In the genomic region with DNA sequence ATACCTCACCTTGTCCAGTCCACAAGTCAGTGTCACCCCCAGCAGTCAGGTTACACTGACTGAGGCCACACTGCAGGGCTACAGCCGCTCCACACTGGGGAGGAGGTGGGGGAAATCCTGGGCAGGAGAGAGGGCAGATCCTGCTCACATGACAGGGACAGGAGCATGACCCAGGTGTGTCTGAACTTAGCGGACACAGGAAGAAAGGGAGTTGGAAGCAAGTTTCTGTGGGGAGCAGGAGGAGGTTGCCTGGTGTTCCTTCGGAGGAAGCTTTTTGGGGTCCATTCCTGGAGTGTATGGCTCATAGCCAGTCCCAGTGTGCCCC, we compare ENCODE assay signal across 25 cellular contexts. TPM values are rescaled to one million over a fixed set of nuclear protein-coding genes. Genes with fewer than 3 reads are reported as not detected.
"Had no signal": no experiment of that assay in that cellular context is flagged by ENCODE, and none has a peak within 500 bp of the region (broad histone marks: within the 10 kb centered on the region; RNA-seq: fewer than 3 reads in every experiment).

No MANE protein-coding gene starts in this region.

- H3K27me3 ChIP-seq: brain microvascular endothelial cell, cardiac muscle cell had no signal

- H3K36me3 ChIP-seq: brain microvascular endothelial cell, cardiac muscle cell had no signal

- DNase-seq: activated CD4-positive, alpha-beta memory T cell treated with anti-CD3 and anti-CD28 coated beads for 36 hours; activated CD4-positive, alpha-beta T cell treated with anti-CD3 and anti-CD28 coated beads, Interleukin-2, amount 10 ng/mL, durations not matched to agents 7 days and 5 days; activated CD4-positive, CD25-positive, alpha-beta regulatory T cell; activated CD8-positive, alpha-beta memory T cell treated with anti-CD3 and anti-CD28 coated beads for 24 hours; activated gamma-delta T cell treated with Interleukin-2 at 50 U/mL for 16 hours; activated naive CD4-positive, alpha-beta T cell treated with anti-CD3 and anti-CD28 coated beads, Interleukin-2, amount 10 ng/mL, durations not matched to agents 7 days and 5 days; activated naive CD8-positive, alpha-beta T cell treated with anti-CD3 and anti-CD28 coated beads for 36 hours; activated T-cell treated with anti-CD3 and anti-CD28 coated beads, Interleukin-2, amount 50 U/mL, for 72 hours; brain microvascular endothelial cell; MM.1S; NCI-H1105; NCI-H1436 treated with DMSO at 0.1 percent for 48 hours; NCI-H187; NCI-H446; NCI-H524 treated with DMSO at 0.1 percent for 48 hours; NCI-H748 treated with DMSO at 0.1 percent for 48 hours; PC-3; SIG-M5; T-cell; T-helper 2 cell; T1000 had no signal

- H3K27ac ChIP-seq: brain microvascular endothelial cell, cardiac muscle cell had no signal

- H3K4me3 ChIP-seq: cardiac muscle cell had no signal

- ATAC-seq: activated T-cell treated with anti-CD3 and anti-CD28 coated beads, Interleukin-2, amount 50 U/mL, for 72 hours; PC-3; T-cell had no signal

- FAIRE-seq: RCC 7860, TTC549 had no signal

RNA-seq across cellular contexts. Expression of a gene that starts 15.7 kb away (rescaled TPM):
- total RNA-seq: cardiac muscle cell, PC-3 had no signal

RNA-seq across cellular contexts. Expression of a gene that starts 24.3 kb away (rescaled TPM):
- total RNA-seq: activated CD4-positive, alpha-beta memory T cell treated with anti-CD3 and anti-CD28 coated beads for 36 hours; activated CD4-positive, alpha-beta T cell treated with anti-CD3 and anti-CD28 coated beads, Interleukin-2, amount 10 ng/mL, durations not matched to agents 7 days and 5 days; activated T-helper 2 cell treated with anti-CD3 and anti-CD28 coated beads, Interferon-gamma antibody, Interleukin-2, Interleukin-4, amounts not matched to agents 10 μg/mL and 5 μg/mL and 100 μg/mL, durations not matched to agents 14 hours and 24 hours and 36 hours had no signal
